1 cellular context compared by ENCODE assay signal in genomic region chr5:36744041-36744677, GRCh38.
TF ChIP-seq lines count a peak whose summit lies in the region.

No MANE protein-coding gene starts in this region.

TF ChIP-seq in HEK293, 187 proteins besides CTCF, POLR2A, EP300 and RAD21 (continued from another document):
- TF ChIP-seq SCRT1 (tag by site-specific recombination; IDR thresholded peaks at IDR 0.05; ENCODE audit: borderline replicate concordance) (0 out of 2 replicates have a peak, but pooled peaks have one; percentile 12), ZNF335 (tag by site-specific recombination; conservative IDR thresholded peaks at IDR 0.05) (peak; percentile 43; the same call in 1 of the 2 replicates), HOXC10 (CRISPR knock-in tag; IDR thresholded peaks at IDR 0.05) (no peak), GLI2 (tag by site-specific recombination; IDR thresholded peaks at IDR 0.05; ENCODE audit: borderline replicate concordance, low read depth) (no peak), SP3 (tag by site-specific recombination; IDR thresholded peaks at IDR 0.05) (peak; percentile 51; the same call in 1 of the 2 replicates), ZNF394 (tag by site-specific recombination; IDR thresholded peaks at IDR 0.05; ENCODE audit: borderline replicate concordance) (no peak), ZNF169 (tag by site-specific recombination; IDR thresholded peaks at IDR 0.05) (no peak), ZNF621 (tag by site-specific recombination; IDR thresholded peaks at IDR 0.05) (peak; percentile 92), ZFP41 (tag by site-specific recombination; IDR thresholded peaks at IDR 0.05; ENCODE audit: borderline replicate concordance) (no peak), ZNF24 (tag by site-specific recombination; IDR thresholded peaks at IDR 0.05) (peak; percentile 67; the same call in 1 of the 2 replicates), ZNF776 (tag by site-specific recombination; IDR thresholded peaks at IDR 0.05; ENCODE audit: borderline replicate concordance) (no peak), ZNF76 (tag by site-specific recombination; IDR thresholded peaks at IDR 0.05; ENCODE audit: borderline replicate concordance, low read depth) (0 out of 2 replicates have a peak, but pooled peaks have one; percentile 9), ZNF561 (tag by site-specific recombination; IDR thresholded peaks at IDR 0.05; ENCODE audit: borderline replicate concordance) (no peak), ZNF548 (tag by site-specific recombination; IDR thresholded peaks at IDR 0.05) (no peak), SP2 (tag by site-specific recombination; IDR thresholded peaks at IDR 0.05) (peak; percentile 72), ZBTB48 (tag by site-specific recombination; IDR thresholded peaks at IDR 0.05) (no peak), ZNF354C (tag by site-specific recombination; IDR thresholded peaks at IDR 0.05; ENCODE audit: borderline replicate concordance, low read depth) (no peak), ZNF629 (tag by site-specific recombination; IDR thresholded peaks at IDR 0.05) (peak; percentile 49), ZBTB17 (tag by site-specific recombination; IDR thresholded peaks at IDR 0.05) (peak; percentile 82), PRDM1 (tag by site-specific recombination; IDR thresholded peaks at IDR 0.05) (peak; percentile 42; the same call in 1 of the 2 replicates), WT1 (tag by site-specific recombination; IDR thresholded peaks at IDR 0.05) (peak; percentile 81), ZNF274 (IDR thresholded peaks at IDR 0.05; ENCODE audit: low read length) (no peak), ZNF274 (tag by site-specific recombination; IDR thresholded peaks at IDR 0.05; ENCODE audit: borderline replicate concordance) (no peak), ZNF513 (tag by site-specific recombination; IDR thresholded peaks at IDR 0.05) (0 out of 2 replicates have a peak, but pooled peaks have one; percentile 41), HOXA7 (CRISPR knock-in tag; IDR thresholded peaks at IDR 0.05; ENCODE audit: borderline replicate concordance) (no peak), ZNF600 (tag by site-specific recombination; IDR thresholded peaks at IDR 0.05) (peak; percentile 96), ZNF221 (tag by site-specific recombination; IDR thresholded peaks at IDR 0.05; ENCODE audit: borderline replicate concordance) (no peak), ZNF518A (tag by site-specific recombination; conservative IDR thresholded peaks at IDR 0.05; ENCODE audit: low read depth) (0 out of 2 replicates have a peak, but pooled peaks have one; percentile 19), YY1 (tag by site-specific recombination; IDR thresholded peaks at IDR 0.05) (0 out of 2 replicates have a peak, but pooled peaks have one; percentile 26), ZNF701 (tag by site-specific recombination; IDR thresholded peaks at IDR 0.05) (no peak), ZNF211 (tag by site-specific recombination; IDR thresholded peaks at IDR 0.05; ENCODE audit: low read depth) (no peak), ZNF2 (tag by site-specific recombination; IDR thresholded peaks at IDR 0.05) (no peak), TRIM28 (IDR thresholded peaks at IDR 0.05; ENCODE audit: borderline replicate concordance, low read length) (0 out of 2 replicates have a peak, but pooled peaks have one; percentile 11), RBAK (tag by site-specific recombination; IDR thresholded peaks at IDR 0.05) (no peak), ZBTB21 (tag by site-specific recombination; IDR thresholded peaks at IDR 0.05) (no peak), ZNF366 (tag by site-specific recombination; conservative IDR thresholded peaks at IDR 0.05) (peak; percentile 9), ZNF843 (tag by site-specific recombination; IDR thresholded peaks at IDR 0.05) (peak; percentile 29; the same call in 1 of the 2 replicates), ZNF639 (tag by site-specific recombination; IDR thresholded peaks at IDR 0.05) (0 out of 2 replicates have a peak, but pooled peaks have one; percentile 11), ZNF433 (tag by site-specific recombination; IDR thresholded peaks at IDR 0.05; ENCODE audit: low read depth) (no peak)
- TF ChIP-seq, protein P1, sequence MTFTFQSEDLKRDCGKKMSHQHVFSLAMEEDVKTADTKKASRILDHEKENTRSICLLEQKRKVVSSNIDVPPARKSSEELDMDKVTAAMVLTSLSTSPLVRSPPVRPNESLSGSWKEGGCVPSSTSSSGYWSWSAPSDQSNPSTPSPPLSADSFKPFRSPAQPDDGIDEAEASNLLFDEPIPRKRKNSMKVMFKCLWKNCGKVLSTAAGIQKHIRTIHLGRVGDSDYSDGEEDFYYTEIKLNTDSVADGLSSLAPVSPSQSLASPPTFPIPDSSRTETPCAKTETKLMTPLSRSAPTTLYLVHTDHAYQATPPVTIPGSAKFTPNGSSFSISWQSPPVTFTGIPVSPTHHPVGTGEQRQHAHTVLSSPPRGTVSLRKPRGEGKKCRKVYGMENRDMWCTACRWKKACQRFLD (tag by site-specific recombination; IDR thresholded peaks at IDR 0.05): no peak
- TF ChIP-seq, protein P2, sequence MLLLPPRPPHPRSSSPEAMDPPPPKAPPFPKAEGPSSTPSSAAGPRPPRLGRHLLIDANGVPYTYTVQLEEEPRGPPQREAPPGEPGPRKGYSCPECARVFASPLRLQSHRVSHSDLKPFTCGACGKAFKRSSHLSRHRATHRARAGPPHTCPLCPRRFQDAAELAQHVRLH (tag by site-specific recombination; IDR thresholded peaks at IDR 0.05): peak; percentile 58
- TF ChIP-seq, protein P3, sequence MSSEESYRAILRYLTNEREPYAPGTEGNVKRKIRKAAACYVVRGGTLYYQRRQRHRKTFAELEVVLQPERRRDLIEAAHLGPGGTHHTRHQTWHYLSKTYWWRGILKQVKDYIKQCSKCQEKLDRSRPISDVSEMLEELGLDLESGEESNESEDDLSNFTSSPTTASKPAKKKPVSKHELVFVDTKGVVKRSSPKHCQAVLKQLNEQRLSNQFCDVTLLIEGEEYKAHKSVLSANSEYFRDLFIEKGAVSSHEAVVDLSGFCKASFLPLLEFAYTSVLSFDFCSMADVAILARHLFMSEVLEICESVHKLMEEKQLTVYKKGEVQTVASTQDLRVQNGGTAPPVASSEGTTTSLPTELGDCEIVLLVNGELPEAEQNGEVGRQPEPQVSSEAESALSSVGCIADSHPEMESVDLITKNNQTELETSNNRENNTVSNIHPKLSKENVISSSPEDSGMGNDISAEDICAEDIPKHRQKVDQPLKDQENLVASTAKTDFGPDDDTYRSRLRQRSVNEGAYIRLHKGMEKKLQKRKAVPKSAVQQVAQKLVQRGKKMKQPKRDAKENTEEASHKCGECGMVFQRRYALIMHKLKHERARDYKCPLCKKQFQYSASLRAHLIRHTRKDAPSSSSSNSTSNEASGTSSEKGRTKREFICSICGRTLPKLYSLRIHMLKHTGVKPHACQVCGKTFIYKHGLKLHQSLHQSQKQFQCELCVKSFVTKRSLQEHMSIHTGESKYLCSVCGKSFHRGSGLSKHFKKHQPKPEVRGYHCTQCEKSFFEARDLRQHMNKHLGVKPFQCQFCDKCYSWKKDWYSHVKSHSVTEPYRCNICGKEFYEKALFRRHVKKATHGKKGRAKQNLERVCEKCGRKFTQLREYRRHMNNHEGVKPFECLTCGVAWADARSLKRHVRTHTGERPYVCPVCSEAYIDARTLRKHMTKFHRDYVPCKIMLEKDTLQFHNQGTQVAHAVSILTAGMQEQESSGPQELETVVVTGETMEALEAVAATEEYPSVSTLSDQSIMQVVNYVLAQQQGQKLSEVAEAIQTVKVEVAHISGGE (tag by site-specific recombination; conservative IDR thresholded peaks at IDR 0.05; ENCODE audit: low read depth): no peak
